Comparison of ENCODE assay signal across 1 cellular context in genomic region chr12:49131973-49132461, GRCh38.
TF ChIP-seq lines count a peak whose summit lies in the region.

No MANE protein-coding gene starts in this region.

TF ChIP-seq in HepG2, 621 proteins besides CTCF, POLR2A, EP300 and RAD21:
- TF ChIP-seq ZBTB14 (CRISPR knock-in tag; IDR thresholded peaks at IDR 0.05) (no peak), ZBTB3 (CRISPR knock-in tag; IDR thresholded peaks at IDR 0.05; ENCODE audit: borderline replicate concordance, low read depth) (0 out of 2 replicates have a peak, but pooled peaks have one; percentile 35), TOE1 (CRISPR knock-in tag; IDR thresholded peaks at IDR 0.05) (no peak), THAP9 (CRISPR knock-in tag; IDR thresholded peaks at IDR 0.05; ENCODE audit: borderline replicate concordance) (no peak), NCOA1 (CRISPR knock-in tag; IDR thresholded peaks at IDR 0.05) (peak; percentile 28; the same call in 1 of the 2 replicates), ELF3 (CRISPR knock-in tag; IDR thresholded peaks at IDR 0.05) (no peak), RORA (CRISPR knock-in tag; IDR thresholded peaks at IDR 0.05) (0 out of 2 replicates have a peak, but pooled peaks have one; percentile 67), GTF3A (CRISPR knock-in tag; conservative IDR thresholded peaks at IDR 0.05) (0 out of 2 replicates have a peak, but pooled peaks have one; percentile 28), ZNF878 (CRISPR knock-in tag; IDR thresholded peaks at IDR 0.05) (no peak), HMGA1 (CRISPR knock-in tag; conservative IDR thresholded peaks at IDR 0.05) (no peak), ZNF446 (CRISPR knock-in tag; IDR thresholded peaks at IDR 0.05) (no peak), LCORL (IDR thresholded peaks at IDR 0.05) (no peak), LCORL (CRISPR knock-in tag; IDR thresholded peaks at IDR 0.05) (peak; percentile 14; the same call in 1 of the 2 replicates), ZBTB8A (CRISPR knock-in tag; IDR thresholded peaks at IDR 0.05; ENCODE audit: borderline replicate concordance, low read depth) (0 out of 2 replicates have a peak, but pooled peaks have one; percentile 9), CREB1 (IDR thresholded peaks at IDR 0.05) (no peak), CREB1 (CRISPR knock-in tag; IDR thresholded peaks at IDR 0.05) (no peak), SMAD3 (CRISPR knock-in tag; IDR thresholded peaks at IDR 0.05) (0 out of 2 replicates have a peak, but pooled peaks have one; percentile 7), ZSCAN21 (CRISPR knock-in tag; IDR thresholded peaks at IDR 0.05; ENCODE audit: borderline replicate concordance) (0 out of 2 replicates have a peak, but pooled peaks have one; percentile 3), CHD4 (IDR thresholded peaks at IDR 0.05; ENCODE audit: borderline replicate concordance, low read length) (no peak)
- TF ChIP-seq, protein P1, sequence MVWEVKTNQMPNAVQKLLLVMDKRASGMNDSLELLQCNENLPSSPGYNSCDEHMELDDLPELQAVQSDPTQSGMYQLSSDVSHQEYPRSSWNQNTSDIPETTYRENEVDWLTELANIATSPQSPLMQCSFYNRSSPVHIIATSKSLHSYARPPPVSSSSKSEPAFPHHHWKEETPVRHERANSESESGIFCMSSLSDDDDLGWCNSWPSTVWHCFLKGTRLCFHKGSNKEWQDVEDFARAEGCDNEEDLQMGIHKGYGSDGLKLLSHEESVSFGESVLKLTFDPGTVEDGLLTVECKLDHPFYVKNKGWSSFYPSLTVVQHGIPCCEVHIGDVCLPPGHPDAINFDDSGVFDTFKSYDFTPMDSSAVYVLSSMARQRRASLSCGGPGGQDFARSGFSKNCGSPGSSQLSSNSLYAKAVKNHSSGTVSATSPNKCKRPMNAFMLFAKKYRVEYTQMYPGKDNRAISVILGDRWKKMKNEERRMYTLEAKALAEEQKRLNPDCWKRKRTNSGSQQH (CRISPR knock-in tag; IDR thresholded peaks at IDR 0.05; ENCODE audit: low read depth): no peak
- TF ChIP-seq, protein P2, sequence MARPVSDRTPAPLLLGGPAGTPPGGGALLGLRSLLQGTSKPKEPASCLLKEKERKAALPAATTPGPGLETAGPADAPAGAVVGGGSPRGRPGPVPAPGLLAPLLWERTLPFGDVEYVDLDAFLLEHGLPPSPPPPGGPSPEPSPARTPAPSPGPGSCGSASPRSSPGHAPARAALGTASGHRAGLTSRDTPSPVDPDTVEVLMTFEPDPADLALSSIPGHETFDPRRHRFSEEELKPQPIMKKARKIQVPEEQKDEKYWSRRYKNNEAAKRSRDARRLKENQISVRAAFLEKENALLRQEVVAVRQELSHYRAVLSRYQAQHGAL (CRISPR knock-in tag; IDR thresholded peaks at IDR 0.05; ENCODE audit: not compliant biosample characterization): no peak
- TF ChIP-seq, protein P3, sequence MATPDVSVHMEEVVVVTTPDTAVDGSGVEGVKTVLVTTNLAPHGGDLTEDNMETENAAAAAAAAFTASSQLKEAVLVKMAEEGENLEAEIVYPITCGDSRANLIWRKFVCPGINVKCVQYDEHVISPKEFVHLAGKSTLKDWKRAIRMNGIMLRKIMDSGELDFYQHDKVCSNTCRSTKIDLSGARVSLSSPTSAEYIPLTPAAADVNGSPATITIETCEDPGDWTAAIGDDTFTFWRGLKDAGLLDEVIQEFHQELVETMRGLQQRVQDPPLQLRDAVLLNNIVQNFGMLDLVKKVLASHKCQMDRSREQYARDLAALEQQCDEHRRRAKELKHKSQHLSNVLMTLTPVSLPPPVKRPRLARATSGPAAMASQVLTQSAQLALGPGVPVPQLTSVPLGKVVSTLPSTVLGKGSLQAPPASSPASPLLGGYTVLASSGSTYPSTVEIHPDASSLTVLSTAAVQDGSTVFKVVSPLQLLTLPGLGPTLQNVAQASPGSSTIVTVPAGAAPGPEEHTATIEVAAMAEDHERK (CRISPR knock-in tag; IDR thresholded peaks at IDR 0.05; ENCODE audit: low read depth): no peak
